In the genomic region with DNA sequence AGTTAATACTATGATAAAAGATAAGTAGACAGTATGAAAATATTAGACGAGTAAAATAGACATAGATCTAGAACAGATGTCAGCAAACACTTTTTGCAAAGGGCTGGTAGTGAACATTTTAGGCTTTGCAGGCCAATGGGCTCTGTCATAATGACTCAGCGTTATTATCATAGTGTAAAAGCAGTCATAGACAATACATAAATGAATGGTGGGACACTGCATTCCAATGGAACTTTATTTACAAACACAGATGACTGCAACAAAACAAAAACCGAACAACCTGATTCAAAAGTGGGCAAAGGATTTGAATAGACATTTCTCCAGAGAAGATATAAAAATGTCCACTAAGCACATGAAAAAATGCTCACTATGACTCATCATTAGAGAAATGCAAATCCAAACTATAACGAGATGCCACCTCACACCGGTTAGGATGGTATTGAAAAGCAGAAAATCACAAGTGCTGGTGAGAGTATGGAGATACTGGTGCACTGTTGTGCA, we compare ENCODE assay signal across 12 cellular contexts. TPM values are rescaled to one million over a fixed set of nuclear protein-coding genes. Genes with fewer than 3 reads are reported as not detected.
DNase-seq lines count a peak whose midpoint lies in the region; ATAC-seq, FAIRE-seq and TF ChIP-seq lines count a peak whose summit lies in the region.
"Had no signal": no experiment of that assay in that cellular context is flagged by ENCODE, and none has a peak within 500 bp of the region (broad histone marks: within the 10 kb centered on the region; RNA-seq: fewer than 3 reads in every experiment).

No MANE protein-coding gene starts in this region.

- no peak for DNase-seq in activated CD4-positive, CD25-positive, alpha-beta regulatory T cell (lab: John Stamatoyannopoulos, UW)
- DNase-seq in IMR-90 (peak; percentile 57), bronchial epithelial cell (ENCODE audit: low read depth) (peak; percentile 50), body of pancreas (no peak), NCI-H226 (no peak)
- DNase-seq in stimulated activated effector memory CD8-positive, alpha-beta T cell treated with anti-CD3 and anti-CD28 coated beads, Interleukin-12 subunit alpha, Interleukin-12 subunit beta, amount 100 ng/mL, for 72 hours (ENCODE audit: low spot score in 2 of 2), result no peak
- DNase-seq: ACHN, NCI-H1092 had no signal

- no peaks in the 10 kb centered on the region for H3K36me3 Mint-ChIP-seq in stimulated activated effector memory CD8-positive, alpha-beta T cell treated with anti-CD3 and anti-CD28 coated beads, Interleukin-12 subunit alpha, Interleukin-12 subunit beta, amount 100 ng/mL, for 72 hours

- CTCF ChIA-PET in IMR-90 (lab: Yijun Ruan, JAX), result no interaction called here

- no peak overlapping the region for H2AFZ ChIP-seq in IMR-90 (replicated peaks; ENCODE audit: low read length, poor library complexity)

- no peaks in the 10 kb centered on the region for H3K9me3 Mint-ChIP-seq in stimulated activated effector memory CD8-positive, alpha-beta T cell treated with anti-CD3 and anti-CD28 coated beads, Interleukin-12 subunit alpha, Interleukin-12 subunit beta, amount 100 ng/mL, for 72 hours
- H3K9me3 Mint-ChIP-seq: dendritic cell treated with granulocyte-macrophage colony-stimulating factor and Interleukin-4, amounts not matched to agents 40 ng/mL and 50 ng/mL, for 4 days had no signal

- no peak for TF ChIP-seq CTCF in IMR-90 (conservative IDR thresholded peaks at IDR 0.05; ENCODE audit: low read depth, low read length)
- no peak for TF ChIP-seq CTCF in bronchial epithelial cell (IDR thresholded peaks at IDR 0.05; ENCODE audit: insufficient read depth, low read length, severe bottlenecking)
- no peak for TF ChIP-seq CTCF in body of pancreas (IDR thresholded peaks at IDR 0.05)

- ATAC-seq in activated CD4-positive, CD25-positive, alpha-beta regulatory T cell treated with anti-CD3 and anti-CD28 coated beads, Interleukin-2, amount 50 U/mL, for 24 hours, result peak; percentile 63 to 79
- ATAC-seq in IMR-90 (ENCODE audit: low read depth) (peak; percentile 61), body of pancreas (no peak), GM19328 (IDR thresholded peaks at IDR 0.05; ENCODE audit: unreplicated experiment) (no peak)
- peak; percentile 58 for ATAC-seq in stimulated activated effector memory CD8-positive, alpha-beta T cell treated with anti-CD3 and anti-CD28 coated beads, Interleukin-12 subunit alpha, Interleukin-12 subunit beta, amount 100 ng/mL, for 72 hours

- H3K18ac ChIP-seq in IMR-90 (ENCODE audit: low read depth, low read length), result peak overlapping the region; percentile 82; the same call in 1 of the 2 replicates

- H3K36me3 ChIP-seq in IMR-90 (ENCODE audit: control insufficient read depth, insufficient read depth, low read length) (no peaks in the 10 kb centered on the region), bronchial epithelial cell (ENCODE audit: control insufficient read depth, insufficient read depth, low read length) (no peaks in the 10 kb centered on the region), body of pancreas (replicated peaks in 1 of 2; ENCODE audit: insufficient read depth in 1 of 2, low read depth in 2 of 2) (no peaks in the 10 kb centered on the region)

- peak overlapping the region; percentile 4 to 77; a peak in 3 of 4 replicates for H4K8ac ChIP-seq in IMR-90 (ENCODE audit: low read depth in 2 of 2, low read length in 2 of 2)

- H3K4me3 Mint-ChIP-seq in stimulated activated effector memory CD8-positive, alpha-beta T cell treated with anti-CD3 and anti-CD28 coated beads, Interleukin-12 subunit alpha, Interleukin-12 subunit beta, amount 100 ng/mL, for 72 hours, result no peak overlapping the region
- H3K4me3 Mint-ChIP-seq: dendritic cell treated with granulocyte-macrophage colony-stimulating factor and Interleukin-4, amounts not matched to agents 40 ng/mL and 50 ng/mL, for 4 days had no signal

- H2BK20ac ChIP-seq in IMR-90 (ENCODE audit: low read depth, low read length), result peak overlapping the region; percentile 90

- H2AK5ac ChIP-seq in IMR-90 (ENCODE audit: low read depth, low read length), result no peak overlapping the region

- H3K4me1 Mint-ChIP-seq in stimulated activated effector memory CD8-positive, alpha-beta T cell treated with anti-CD3 and anti-CD28 coated beads, Interleukin-12 subunit alpha, Interleukin-12 subunit beta, amount 100 ng/mL, for 72 hours, result peaks cover 6% of the 10 kb centered on the region

- dilution Hi-C loops in IMR-90 (cut with HindIII; ENCODE audit: low sequenced_read_pairs, unreplicated experiment), result no loop called here

- no peak overlapping the region for H2BK15ac ChIP-seq in IMR-90 (ENCODE audit: low read depth, low read length)

- POLR2A ChIA-PET in IMR-90 (lab: Charles Lee; ENCODE audit: unreplicated experiment), result no interaction called here

- peak overlapping the region; percentile 91 for H2BK5ac ChIP-seq in IMR-90 (ENCODE audit: low read depth, low read length, poor library complexity, severe bottlenecking)

- H3K4ac ChIP-seq in IMR-90 (ENCODE audit: low read depth, low read length), result peak overlapping the region; percentile 18; the same call in 1 of the 2 replicates

- no peak overlapping the region for H3K9ac ChIP-seq in IMR-90 (ENCODE audit: low read depth, low read length)

- no peak overlapping the region for H3K27ac ChIP-seq in IMR-90 (ENCODE audit: insufficient read depth, low read length)
- no peak overlapping the region for H3K27ac ChIP-seq in body of pancreas

- no peak for FAIRE-seq in bronchial epithelial cell (lab: Jason Lieb, UNC)

- peak overlapping the region; percentile 39; the same call in 1 of the 2 replicates for H3K23ac ChIP-seq in IMR-90 (ENCODE audit: low read depth, low read length)

- H3K4me3 ChIP-seq in IMR-90 (ENCODE audit: insufficient read depth, low read depth, low read length) (no peak overlapping the region), bronchial epithelial cell (ENCODE audit: low read depth, low read length) (no peak overlapping the region), body of pancreas (no peak overlapping the region)

- H4K91ac ChIP-seq in IMR-90 (ENCODE audit: insufficient read depth, low read depth, low read length), result 0 out of 2 replicates have a peak overlapping the region, but pooled peaks have one; percentile 54

- H3K27ac Mint-ChIP-seq in stimulated activated effector memory CD8-positive, alpha-beta T cell treated with anti-CD3 and anti-CD28 coated beads, Interleukin-12 subunit alpha, Interleukin-12 subunit beta, amount 100 ng/mL, for 72 hours, result no peak overlapping the region
- H3K27ac Mint-ChIP-seq: dendritic cell treated with granulocyte-macrophage colony-stimulating factor and Interleukin-4, amounts not matched to agents 40 ng/mL and 50 ng/mL, for 4 days had no signal

- no peak for TF ChIP-seq RAD21 in IMR-90 (IDR thresholded peaks at IDR 0.05; ENCODE audit: low read length)

- H3K4me1 ChIP-seq in IMR-90 (ENCODE audit: control insufficient read depth, insufficient read depth, low read length) (peaks cover 8% of the 10 kb centered on the region; the same call in 1 of the 2 replicates), body of pancreas (peaks cover 10% of the 10 kb centered on the region)

- H3K9me1 ChIP-seq in IMR-90 (ENCODE audit: insufficient read depth, low read length), result 0 out of 2 replicates have a peak, but pooled peaks cover 3% of the 10 kb centered on the region

- no peak overlapping the region for H3K56ac ChIP-seq in IMR-90 (ENCODE audit: extremely low read depth, insufficient read depth, low read length)

- no TSS peak for BruUV-seq in IMR-90 (replicated peaks; lab: Mats Ljungman, UMichigan)

- no peaks in the 10 kb centered on the region for H3K79me1 ChIP-seq in IMR-90 (ENCODE audit: low read depth in 1 of 2, low read length in 2 of 2)

- H3K4me2 ChIP-seq in IMR-90 (ENCODE audit: low read depth, low read length), result no peak overlapping the region

- H4K20me1 ChIP-seq in IMR-90 (ENCODE audit: insufficient read depth, low read length), result no peaks in the 10 kb centered on the region

- in situ Hi-C loops in IMR-90 (cut with MboI; ENCODE audit: low sequenced_read_pairs), result no loop called here

- H3K27me3 ChIP-seq in IMR-90 (ENCODE audit: control insufficient read depth, insufficient read depth, low read length) (no peaks in the 10 kb centered on the region), bronchial epithelial cell (ENCODE audit: control insufficient read depth, insufficient read depth, low read length) (no peaks in the 10 kb centered on the region), body of pancreas (no peaks in the 10 kb centered on the region)

- intact Hi-C loops in IMR-90 (cut with micrococcal nuclease) (no loop called here), body of pancreas (cut with DNase I) (loop anchor here (5.0 kb wide), 1 partner anchor 53 kb away; no protein-coding TSS in a partner anchor)

- H2BK120ac ChIP-seq in IMR-90 (ENCODE audit: low read depth, low read length), result peak overlapping the region; percentile 52

- peak overlapping the region; percentile 61; the same call in 1 of the 2 replicates for H4K5ac ChIP-seq in IMR-90 (ENCODE audit: low read depth, low read length)

- no peak for TF ChIP-seq POLR2A in IMR-90 (IDR thresholded peaks at IDR 0.05; ENCODE audit: low read depth, low read length)
- no peak for TF ChIP-seq POLR2A in body of pancreas (IDR thresholded peaks at IDR 0.05)

- 43 to 100% methylated on average over 1 of the region's 5 CpGs for WGBS in IMR-90 (ENCODE audit: extremely low coverage in 2 of 2, insufficient read length in 1 of 2), 2 experiments
- WGBS in body of pancreas, 2 donors, result 69 to 73% methylated on average over 5 of the region's 5 CpGs

- H2AK9ac ChIP-seq in IMR-90 (replicated peaks; ENCODE audit: low read depth, low read length, poor library complexity), result no peak overlapping the region

- H3K9me3 ChIP-seq in IMR-90 (ENCODE audit: control insufficient read depth, insufficient read depth, low read length) (no peaks in the 10 kb centered on the region), body of pancreas (no peaks in the 10 kb centered on the region)

- peak overlapping the region; percentile 55; the same call in 1 of the 2 replicates for H3K14ac ChIP-seq in IMR-90 (replicated peaks; ENCODE audit: low read depth, low read length)

RNA-seq across cellular contexts. Expression of a gene that starts 7.3 kb away (rescaled TPM):
- total RNA-seq in IMR-90 (2012; rRNA removed), result 0.28 and 0.36 TPM in 2 replicates
- polyA plus RNA-seq in IMR-90 (2012; rRNA removed), result 1.2 TPM in 2 replicates
- polyA plus RNA-seq in IMR-90 (2012; cell fraction: cytosol; rRNA removed), result 0.36 and 0.85 TPM in 2 replicates
- polyA plus RNA-seq in IMR-90 (2012; cell fraction: nucleus; rRNA removed; ENCODE audit: low replicate concordance), result 0.50 and 2.1 TPM in 2 replicates
- not detected in 2 replicates for total RNA-seq in bronchial epithelial cell
- total RNA-seq in body of pancreas, result 1 to 10 TPM in 1 of 2 donors, not detected in 1; 1.8 TPM

RNA-seq across cellular contexts. Expression of a gene that starts 21.5 kb away (rescaled TPM):
- total RNA-seq in IMR-90 (2012; rRNA removed) (101 and 131 TPM in 2 replicates), bronchial epithelial cell (4.7 TPM in 2 replicates), body of pancreas (10 to 100 TPM; 68.5 to 73.8 TPM)
- 97.4 and 102 TPM in 2 replicates for polyA plus RNA-seq in IMR-90 (2012; rRNA removed)
- polyA plus RNA-seq in IMR-90 (2012; cell fraction: cytosol; rRNA removed), result 69.1 and 108 TPM in 2 replicates
- 19.5 and 60.7 TPM in 2 replicates for polyA plus RNA-seq in IMR-90 (2012; cell fraction: nucleus; rRNA removed; ENCODE audit: low replicate concordance)

RNA-seq across cellular contexts. Expression of a gene that starts 31.8 kb away (rescaled TPM):
- total RNA-seq in IMR-90 (2012; rRNA removed) (not detected in 2 replicates), bronchial epithelial cell (0.90 and 2.6 TPM in 2 replicates), body of pancreas (10 to 100 TPM in 1 of 2 donors, not detected in 1; 19.5 TPM)
- not detected in 2 replicates for polyA plus RNA-seq in IMR-90 (2012; rRNA removed)
- not detected in 2 replicates for polyA plus RNA-seq in IMR-90 (2012; cell fraction: cytosol; rRNA removed)
- polyA plus RNA-seq in IMR-90 (2012; cell fraction: nucleus; rRNA removed; ENCODE audit: low replicate concordance), result 0.24 TPM in 1 of 2 replicates, not detected in the other

RNA-seq across cellular contexts. Expression of a gene that starts 44.3 kb away (rescaled TPM):
- total RNA-seq in IMR-90 (2012; rRNA removed) (not detected in 2 replicates), bronchial epithelial cell (not detected in 2 replicates), body of pancreas (1 to 10 TPM in 1 of 2 donors, not detected in 1; 4.2 TPM)
- not detected in 2 replicates for polyA plus RNA-seq in IMR-90 (2012; rRNA removed)
- 0.11 TPM in 1 of 2 replicates, not detected in the other for polyA plus RNA-seq in IMR-90 (2012; cell fraction: cytosol; rRNA removed)
- not detected in 2 replicates for polyA plus RNA-seq in IMR-90 (2012; cell fraction: nucleus; rRNA removed; ENCODE audit: low replicate concordance)
- total RNA-seq: skeletal muscle tissue had no signal

RNA-seq across cellular contexts. Expression of a gene that starts 51.5 kb away (rescaled TPM):
- 6.9 and 10.2 TPM in 2 replicates for total RNA-seq in IMR-90 (2012; rRNA removed)
- 85.5 and 93.9 TPM in 2 replicates for polyA plus RNA-seq in IMR-90 (2012; rRNA removed)
- polyA plus RNA-seq in IMR-90 (2012; cell fraction: cytosol; rRNA removed), result 35.3 and 55.1 TPM in 2 replicates
- polyA plus RNA-seq in IMR-90 (2012; cell fraction: nucleus; rRNA removed; ENCODE audit: low replicate concordance), result 360 and 610 TPM in 2 replicates
- total RNA-seq in bronchial epithelial cell, result 0.26 TPM in 2 replicates
- 10 to 100 TPM; 51.1 to 60.6 TPM for total RNA-seq in body of pancreas

Comparison
In these comparisons a context has a peak if more than half of its experiments do, and no peak if none do; other contexts are left out.
1. ATAC-seq: peak in activated CD4-positive, CD25-positive, alpha-beta regulatory T cell treated with anti-CD3 and anti-CD28 coated beads, Interleukin-2, amount 50 U/mL, for 24 hours (2 of 2), IMR-90 (single experiment) and stimulated activated effector memory CD8-positive, alpha-beta T cell treated with anti-CD3 and anti-CD28 coated beads, Interleukin-12 subunit alpha, Interleukin-12 subunit beta, amount 100 ng/mL, for 72 hours (single experiment); none in body of pancreas (single experiment) and GM19328 (single experiment).
2. DNase-seq: peak in IMR-90 (single experiment) and bronchial epithelial cell (single experiment); none in activated CD4-positive, CD25-positive, alpha-beta regulatory T cell (0 of 4), stimulated activated effector memory CD8-positive, alpha-beta T cell treated with anti-CD3 and anti-CD28 coated beads, Interleukin-12 subunit alpha, Interleukin-12 subunit beta, amount 100 ng/mL, for 72 hours (0 of 2), body of pancreas (0 of 4) and NCI-H226 (single experiment).
3. RNA of a gene that starts 21.5 kb away (total RNA-seq): 101 to 131 TPM in IMR-90 and 68.5 to 73.8 TPM in body of pancreas; 4.7 TPM in bronchial epithelial cell; every median in the first group is over 10 times any median in the second.